ENCODE assay signal across 1 cellular context in genomic region chr10:113895018-113895417, GRCh38.
TF ChIP-seq lines count a peak whose summit lies in the region.

No MANE protein-coding gene starts in this region.

TF ChIP-seq in IMR-90, 13 proteins besides CTCF, POLR2A, EP300 and RAD21:
- TF ChIP-seq BHLHE40 (IDR thresholded peaks at IDR 0.05; ENCODE audit: low read depth, low read length) (peak; percentile 93), SMC3 (IDR thresholded peaks at IDR 0.05; ENCODE audit: low read depth, low read length) (no peak), FOS (IDR thresholded peaks at IDR 0.05; ENCODE audit: low read depth, low read length) (no peak), CEBPB (IDR thresholded peaks at IDR 0.05; ENCODE audit: low read depth, low read length) (no peak)
